In genomic region chr1:214120951-214121350, GRCh38 we compare ENCODE assay signal across 21 cellular contexts.
"Had no signal": no experiment of that assay in that cellular context is flagged by ENCODE, and none has a peak within 500 bp of the region (broad histone marks: within the 10 kb centered on the region; RNA-seq: fewer than 3 reads in every experiment).

No MANE protein-coding gene starts in this region.

- H3K27ac ChIP-seq: brain microvascular endothelial cell, cardiac muscle cell, KMS-11, SK-N-MC had no signal

- H3K9ac ChIP-seq: KMS-11 had no signal

- H3K4me3 ChIP-seq: cardiac muscle cell, SK-N-MC had no signal

- H3K36me3 ChIP-seq: brain microvascular endothelial cell, cardiac muscle cell had no signal

- DNase-seq: activated B cell treated with CpG ODN at 0.5 μM for 24 hours; activated CD4-positive, alpha-beta T cell treated with anti-CD3 and anti-CD28 coated beads for 1 hour; activated CD4-positive, alpha-beta T cell treated with anti-CD3 and anti-CD28 coated beads, Interleukin-2, amount 10 ng/mL, durations not matched to agents 24 days and 14 days; activated CD4-positive, alpha-beta T cell treated with anti-CD3 and anti-CD28 coated beads, Interleukin-2, amount 50 U/mL, for 48 hours; activated CD8-positive, alpha-beta memory T cell treated with anti-CD3 and anti-CD28 coated beads, Interleukin-2, amount 10 ng/mL, durations not matched to agents 7 days and 5 days; activated effector memory CD4-positive, alpha-beta T cell treated with anti-CD3 and anti-CD28 coated beads, Interleukin-2, amount 50 U/mL, for 16 hours; activated naive CD4-positive, alpha-beta T cell treated with Interleukin-2 at 50 U/mL for 16 hours; activated T-cell treated with anti-CD3 and anti-CD28 coated beads, Interleukin-2, amount 50 U/mL, for 4 hours; brain microvascular endothelial cell; NCI-H1092; NCI-H1694; NCI-H2029; NCI-H510A treated with DMSO at 0.1 percent for 48 hours; NCI-H82; SIG-M5; T-cell; T-helper 2 cell; T1000 had no signal

- H3K4me2 ChIP-seq: KMS-11 had no signal

- H3K27me3 ChIP-seq: brain microvascular endothelial cell, cardiac muscle cell had no signal
